9 cellular contexts compared by ENCODE assay signal in genomic region chr1:183652547-183653467, GRCh38. TPM values are rescaled to one million over a fixed set of nuclear protein-coding genes. Genes with fewer than 3 reads are reported as not detected.
DNase-seq lines count a peak whose midpoint lies in the region; ATAC-seq and TF ChIP-seq lines count a peak whose summit lies in the region.
"Had no signal": no experiment of that assay in that cellular context is flagged by ENCODE, and none has a peak within 500 bp of the region (broad histone marks: within the 10 kb centered on the region; RNA-seq: fewer than 3 reads in every experiment).

Gene APOBEC4 (minus strand): TSS chr1:183653316. CDS start chr1:183648781, 4,535 bp downstream.

- H3K9me3 ChIP-seq in body of pancreas: no peaks in the 10 kb centered on the region
- H3K9me3 ChIP-seq in muscle layer of duodenum (ENCODE audit: control insufficient read depth in 1 of 2, low read length in 2 of 2): no peaks in the 10 kb centered on the region
- H3K9me3 ChIP-seq in ascending aorta: no peaks in the 10 kb centered on the region

- DNase-seq in NCI-H2081 (lab: John Stamatoyannopoulos, UW) (peak; percentile 82 to 86), body of pancreas (peak in 1 of 4 donors; percentile 23), ascending aorta (ENCODE audit: low spot score in 2 of 2) (no peak), GM20000 (ENCODE audit: low spot score) (no peak)

- H3K36me3 ChIP-seq in body of pancreas (replicated peaks in 1 of 2; ENCODE audit: insufficient read depth in 1 of 2, low read depth in 2 of 2) (no peaks in the 10 kb centered on the region), muscle layer of duodenum (ENCODE audit: control insufficient read depth in 1 of 2, insufficient read depth in 2 of 2, low read length in 2 of 2) (no peaks in the 10 kb centered on the region), ascending aorta (no peaks in the 10 kb centered on the region)

- H3K27ac ChIP-seq in body of pancreas (no peak within 1 kb of the TSS), muscle layer of duodenum (ENCODE audit: low read length) (peak within 1 kb of the TSS; percentile 67), ascending aorta (no peak within 1 kb of the TSS)
- H3K27ac ChIP-seq: epithelial cell of prostate had no signal

- H3K4me3 ChIP-seq in body of pancreas: no peak within 1 kb of the TSS
- H3K4me3 ChIP-seq in muscle layer of duodenum (ENCODE audit: low read depth in 1 of 2, low read length in 2 of 2): no peak within 1 kb of the TSS
- H3K4me3 ChIP-seq in ascending aorta: no peak within 1 kb of the TSS

- TF ChIP-seq POLR2A in body of pancreas (IDR thresholded peaks at IDR 0.05): no peak

- intact Hi-C loops in body of pancreas (cut with DNase I): loop anchor here (5.0 kb wide), 1 partner anchor 269 kb away; no protein-coding TSS in a partner anchor
- intact Hi-C loops in ascending aorta (cut with DNase I): no loop called here

- ATAC-seq in GM19452 (IDR thresholded peaks at IDR 0.05; ENCODE audit: unreplicated experiment): peak; percentile 24
- peak; percentile 48 for ATAC-seq in body of pancreas
- ATAC-seq in GM21360 (IDR thresholded peaks at IDR 0.05; ENCODE audit: unreplicated experiment): no peak
- no peak for ATAC-seq in GM21423 (IDR thresholded peaks at IDR 0.05; ENCODE audit: unreplicated experiment)

- TF ChIP-seq CTCF in body of pancreas (IDR thresholded peaks at IDR 0.05) (no peak), ascending aorta (IDR thresholded peaks at IDR 0.05) (no peak), GM20000 (IDR thresholded peaks at IDR 0.05; ENCODE audit: extremely low read depth, missing control alignments) (no peak)

- H3K4me1 ChIP-seq in body of pancreas (peaks cover 6% of the 10 kb centered on the region), muscle layer of duodenum (ENCODE audit: control insufficient read depth in 1 of 2, insufficient read depth in 2 of 2, low read length in 2 of 2) (peaks cover 0 to 8% of the 10 kb centered on the region in 2 donors), ascending aorta (peaks cover 0 to 2% of the 10 kb centered on the region in 2 donors)

- 42% methylated on average over 5 of the region's 5 CpGs for WGBS in body of pancreas, 2 donors

- H3K27me3 ChIP-seq in body of pancreas: no peaks in the 10 kb centered on the region
- no peaks in the 10 kb centered on the region for H3K27me3 ChIP-seq in muscle layer of duodenum (ENCODE audit: low read depth, low read length)
- no peaks in the 10 kb centered on the region for H3K27me3 ChIP-seq in ascending aorta

RNA-seq across cellular contexts. Expression of gene APOBEC4, which starts in this region (rescaled TPM):
- not detected for total RNA-seq in body of pancreas
- total RNA-seq in ascending aorta: not detected

Comparison
In these comparisons a context has a peak if more than half of its experiments do, and no peak if none do; other contexts are left out.
1. Peak in ATAC-seq in body of pancreas; RNA of the gene not detected or under 1 TPM.
2. DNase-seq: peak in NCI-H2081 (2 of 2); none in ascending aorta (0 of 2) and GM20000 (single experiment).